Comparison of ENCODE assay signal across 19 cellular contexts in genomic region chr6:44472250-44472945, GRCh38.
"Had no signal": no experiment of that assay in that cellular context is flagged by ENCODE, and none has a peak within 500 bp of the region (broad histone marks: within the 10 kb centered on the region; RNA-seq: fewer than 3 reads in every experiment).

No MANE protein-coding gene starts in this region.

- H3K4me3 Mint-ChIP-seq: activated CD4-positive, alpha-beta T cell treated with anti-CD3 and anti-CD28 coated beads, Interleukin-2, amount 10 ng/mL, durations not matched to agents 24 days and 14 days; activated naive CD8-positive, alpha-beta T cell treated with anti-CD3 and anti-CD28 coated beads, Interleukin-2, amount 10 ng/mL, durations not matched to agents 7 days and 5 days; dendritic cell treated with granulocyte-macrophage colony-stimulating factor and Interleukin-4, amounts not matched to agents 40 ng/mL and 50 ng/mL, for 4 days; mesothelial cell of epicardium; nephron progenitor cell; stimulated activated naive CD8-positive, alpha-beta T cell treated with anti-CD3 and anti-CD28 coated beads, Interleukin-15, amount 100 ng/mL, for 72 hours; T-helper 17 cell had no signal

- H3K36me3 Mint-ChIP-seq: activated naive CD8-positive, alpha-beta T cell treated with anti-CD3 and anti-CD28 coated beads, Interleukin-2, amount 10 ng/mL, durations not matched to agents 7 days and 5 days; mesothelial cell of epicardium had no signal

- ATAC-seq: esophagus mucosa; stimulated activated naive CD8-positive, alpha-beta T cell treated with anti-CD3 and anti-CD28 coated beads, Interleukin-15, amount 100 ng/mL, for 72 hours; T-helper 17 cell; upper lobe of right lung had no signal

- H3K9me3 Mint-ChIP-seq: activated CD4-positive, alpha-beta T cell treated with anti-CD3 and anti-CD28 coated beads, Interleukin-2, amount 10 ng/mL, durations not matched to agents 24 days and 14 days; activated naive CD8-positive, alpha-beta T cell treated with anti-CD3 and anti-CD28 coated beads, Interleukin-2, amount 10 ng/mL, durations not matched to agents 7 days and 5 days; dendritic cell treated with granulocyte-macrophage colony-stimulating factor and Interleukin-4, amounts not matched to agents 40 ng/mL and 50 ng/mL, for 4 days; mesothelial cell of epicardium; nephron progenitor cell; stimulated activated naive CD8-positive, alpha-beta T cell treated with anti-CD3 and anti-CD28 coated beads, Interleukin-15, amount 100 ng/mL, for 72 hours had no signal

- H3K4me1 Mint-ChIP-seq: activated CD4-positive, alpha-beta T cell treated with anti-CD3 and anti-CD28 coated beads, Interleukin-2, amount 10 ng/mL, durations not matched to agents 24 days and 14 days had no signal

- H3K36me3 ChIP-seq: brain microvascular endothelial cell, sigmoid colon, spleen, upper lobe of right lung had no signal

- H3K27me3 ChIP-seq: hepatocyte, upper lobe of right lung had no signal

- H3K9me3 ChIP-seq: psoas muscle, sigmoid colon, spleen, upper lobe of right lung had no signal

- H3K27ac Mint-ChIP-seq: activated CD4-positive, alpha-beta T cell treated with anti-CD3 and anti-CD28 coated beads, Interleukin-2, amount 10 ng/mL, durations not matched to agents 24 days and 14 days; activated naive CD8-positive, alpha-beta T cell treated with anti-CD3 and anti-CD28 coated beads, Interleukin-2, amount 10 ng/mL, durations not matched to agents 7 days and 5 days; dendritic cell treated with granulocyte-macrophage colony-stimulating factor and Interleukin-4, amounts not matched to agents 40 ng/mL and 50 ng/mL, for 4 days; mesothelial cell of epicardium; nephron progenitor cell; stimulated activated naive CD8-positive, alpha-beta T cell treated with anti-CD3 and anti-CD28 coated beads, Interleukin-15, amount 100 ng/mL, for 72 hours; T-helper 17 cell had no signal

- H3K79me2 ChIP-seq: hepatocyte had no signal

- H3K27ac ChIP-seq: brain microvascular endothelial cell, hepatocyte, sigmoid colon, spleen, upper lobe of right lung had no signal

- H3K4me2 ChIP-seq: hepatocyte had no signal

- H3K4me3 ChIP-seq: hepatocyte, psoas muscle, sigmoid colon, spleen, upper lobe of right lung had no signal

- H2AFZ ChIP-seq: hepatocyte had no signal

- DNase-seq: activated CD4-positive, alpha-beta T cell treated with anti-CD3 and anti-CD28 coated beads, Interleukin-2, amount 10 ng/mL, durations not matched to agents 24 days and 14 days; activated CD4-positive, CD25-positive, alpha-beta regulatory T cell; activated naive CD4-positive, alpha-beta T cell; activated naive CD8-positive, alpha-beta T cell treated with anti-CD3 and anti-CD28 coated beads, Interleukin-2, amount 10 ng/mL, durations not matched to agents 7 days and 5 days; brain microvascular endothelial cell; cerebellar nuclear complex; kidney glomerular epithelial cell; nephron progenitor cell; psoas muscle; sigmoid colon; spleen; stimulated activated CD4-positive, alpha-beta T cell treated with anti-CD3 and anti-CD28 coated beads, Interleukin-1b, Interleukin-23, amount 100 ng/mL, for 48 hours; stimulated activated naive CD8-positive, alpha-beta T cell treated with anti-CD3 and anti-CD28 coated beads, Interleukin-15, amount 100 ng/mL, for 72 hours; T-helper 17 cell; upper lobe of right lung had no signal
